23 cellular contexts compared by ENCODE assay signal in genomic region chr3:127881586-127881985, GRCh38. TPM values are rescaled to one million over a fixed set of nuclear protein-coding genes. Genes with fewer than 3 reads are reported as not detected.
DNase-seq lines count a peak whose midpoint lies in the region; ATAC-seq, FAIRE-seq and TF ChIP-seq lines count a peak whose summit lies in the region.
"Had no signal": no experiment of that assay in that cellular context is flagged by ENCODE, and none has a peak within 500 bp of the region (broad histone marks: within the 10 kb centered on the region; RNA-seq: fewer than 3 reads in every experiment).

No MANE protein-coding gene starts in this region.

- no peak for FAIRE-seq in HepG2 (lab: Jason Lieb, UNC)
- FAIRE-seq in K562 (lab: Jason Lieb, UNC) = no peak
- FAIRE-seq: D721Med, GM12892, GM18507 had no signal

- peaks cover 0 to 6% of the 10 kb centered on the region in 2 experiments; a peak in 1 of 5 replicates for H3K27me3 ChIP-seq in HepG2 (ENCODE audit: control insufficient read depth in 1 of 2, insufficient read depth in 2 of 2, low read length in 2 of 2)
- H3K27me3 ChIP-seq in right lobe of liver = no peaks in the 10 kb centered on the region
- peaks cover 0 to 4% of the 10 kb centered on the region in 2 experiments; a peak in 3 of 5 replicates for H3K27me3 ChIP-seq in K562 (ENCODE audit: control insufficient read depth in 2 of 2, insufficient read depth in 2 of 2, low read length in 2 of 2)
- H3K27me3 ChIP-seq in neural cell (ENCODE audit: insufficient read depth, low read depth, low read length) = no peaks in the 10 kb centered on the region
- H3K27me3 ChIP-seq: BE2C had no signal

- H3F3A ChIP-seq in neural cell (ENCODE audit: insufficient read depth, low read length, poor library complexity, severe bottlenecking) = no peaks in the 10 kb centered on the region

- BruUV-seq in HepG2 (replicated peaks; lab: Mats Ljungman, UMichigan) = no TSS peak
- no TSS peak for BruUV-seq in K562 (replicated peaks; lab: Mats Ljungman, UMichigan)

- no peaks in the 10 kb centered on the region for H3K9me2 ChIP-seq in neural cell (ENCODE audit: insufficient read depth, low read length)

- H4K20me1 ChIP-seq in HepG2 (ENCODE audit: insufficient read depth, low read length) = no peaks in the 10 kb centered on the region
- H4K20me1 ChIP-seq in K562 (replicated peaks; ENCODE audit: control insufficient read depth, insufficient read depth, low read length) = no peaks in the 10 kb centered on the region
- no peaks in the 10 kb centered on the region for H4K20me1 ChIP-seq in neural cell (ENCODE audit: insufficient read depth)

- DNase-seq in HepG2 (ENCODE audit: low spot score) = no peak
- no peak for DNase-seq in right lobe of liver
- no peak for DNase-seq in K562 (ENCODE audit: extremely low read depth in 1 of 4, low spot score in 3 of 4)
- DNase-seq in COLO668 (lab: John Stamatoyannopoulos, UW; ENCODE audit: unreplicated experiment) = no peak
- DNase-seq: ACHN; BE2C; C1 segment of cervical spinal cord; Caco-2; CD4-positive, CD25-positive, alpha-beta regulatory T cell; CD8-positive, alpha-beta memory T cell; DMS79; GDM1; H7; HFFc6 had no signal

- intact Hi-C loops in HepG2 (cut with micrococcal nuclease; ENCODE audit: unreplicated experiment) = no loop called here
- intact Hi-C loops in right lobe of liver (cut with DNase I) = no loop called here
- intact Hi-C loops in K562 (cut with micrococcal nuclease) = no loop called here

- H2AFZ ChIP-seq in HepG2 (ENCODE audit: low read length) (no peak overlapping the region), K562 (ENCODE audit: low read depth, low read length) (no peak overlapping the region), neural cell (ENCODE audit: low read depth, low read length) (no peak overlapping the region)
- H2AFZ ChIP-seq: GM23338 had no signal

- 23% methylated on average over 3 of the region's 3 CpGs for WGBS in HepG2 (ENCODE audit: low lambda C conversion rate)
- WGBS in right lobe of liver (ENCODE audit: insufficient coverage, low coverage, low lambda C conversion rate, missing lambda C conversion rate) = 82% methylated on average over 3 of the region's 3 CpGs
- 2% methylated on average over 3 of the region's 3 CpGs for WGBS in K562 (ENCODE audit: insufficient coverage, low coverage, missing lambda C conversion rate)

- TF ChIP-seq RAD21 in HepG2 (CRISPR knock-in tag; IDR thresholded peaks at IDR 0.05) = no peak
- no peak for TF ChIP-seq RAD21 in K562 (CRISPR knock-in tag; conservative IDR thresholded peaks at IDR 0.05 in 1 of 2, IDR thresholded peaks at IDR 0.05 in 1 of 2)
- no peak for TF ChIP-seq RAD21 in neural cell (conservative IDR thresholded peaks at IDR 0.05)

- no peak overlapping the region for H3K9ac ChIP-seq in HepG2 (ENCODE audit: insufficient read depth, low read depth, low read length)
- no peak overlapping the region for H3K9ac ChIP-seq in K562 (ENCODE audit: insufficient read depth in 1 of 2, low read depth in 2 of 2, low read length in 2 of 2)
- H3K9ac ChIP-seq in neural cell (ENCODE audit: low read length) = no peak overlapping the region

- no peaks in the 10 kb centered on the region for H3K9me1 ChIP-seq in K562 (ENCODE audit: control insufficient read depth, insufficient read depth, low read length)

- H3K4me3 ChIP-seq in HepG2 (replicated peaks in 1 of 3; ENCODE audit: insufficient read depth in 1 of 3, low read depth in 2 of 3, low read length in 3 of 3) (no peak overlapping the region), right lobe of liver (no peak overlapping the region), K562 (no peak overlapping the region), neural cell (ENCODE audit: low read length) (no peak overlapping the region)
- H3K4me3 ChIP-seq: GM23338 had no signal

- H3K79me2 ChIP-seq in HepG2 (ENCODE audit: insufficient read depth, low read length) (no peaks in the 10 kb centered on the region), K562 (ENCODE audit: control insufficient read depth, insufficient read depth, low read length) (no peaks in the 10 kb centered on the region), neural cell (replicated peaks; ENCODE audit: insufficient read depth, low read length) (no peaks in the 10 kb centered on the region)

- H3K9me3 ChIP-seq in HepG2 (ENCODE audit: low read length) (no peaks in the 10 kb centered on the region), right lobe of liver (no peaks in the 10 kb centered on the region), K562 (replicated peaks; ENCODE audit: control insufficient read depth, insufficient read depth, low read depth, low read length) (no peaks in the 10 kb centered on the region), neural cell (ENCODE audit: low read length) (no peaks in the 10 kb centered on the region)
- H3K9me3 ChIP-seq: BE2C, Caco-2 had no signal

- CTCF ChIA-PET in HepG2 (lab: Yijun Ruan, JAX; ENCODE audit: low intra/inter-chr PET ratio, low total read pairs) (no interaction called here), K562 (lab: Yijun Ruan, JAX; ENCODE audit: low intra/inter-chr PET ratio) (no interaction called here)

- TF ChIP-seq CTCF in HepG2 (CRISPR knock-in tag; IDR thresholded peaks at IDR 0.05) (no peak), right lobe of liver (IDR thresholded peaks at IDR 0.05) (no peak), K562 (IDR thresholded peaks at IDR 0.05 in 2 of 3, conservative IDR thresholded peaks at IDR 0.05 in 1 of 3; ENCODE audit: insufficient read depth in 2 of 3, low read depth in 1 of 3, low read length in 3 of 3) (no peak), neural cell (IDR thresholded peaks at IDR 0.05; ENCODE audit: poor library complexity, severe bottlenecking) (no peak)

- H3K4me2 ChIP-seq in HepG2 (ENCODE audit: low read depth, low read length) = no peak overlapping the region
- H3K4me2 ChIP-seq in K562 (ENCODE audit: insufficient read depth, low read length) = no peak overlapping the region
- H3K4me2 ChIP-seq in neural cell (ENCODE audit: low read length) = no peak overlapping the region
- H3K4me2 ChIP-seq: GM23338 had no signal

- ATAC-seq in HepG2 = no peak
- ATAC-seq in right lobe of liver = no peak
- no peak for ATAC-seq in K562
- ATAC-seq in GM21825 (IDR thresholded peaks at IDR 0.05; ENCODE audit: unreplicated experiment) = no peak
- ATAC-seq: GM23338, HCT116 had no signal

- in situ Hi-C loops in HepG2 (cut with HindIII; ENCODE audit: extremely low pct_ligation_motif_present, low pct_unique_long_range_greater_than_20kb) (no loop called here), K562 (cut with MboI) (no loop called here)

- no peak for TF ChIP-seq POLR2A in HepG2 (IDR thresholded peaks at IDR 0.05; ENCODE audit: insufficient read depth in 1 of 2, low read depth in 2 of 2, low read length in 2 of 2)
- TF ChIP-seq POLR2A in right lobe of liver (IDR thresholded peaks at IDR 0.05) = no peak
- TF ChIP-seq POLR2A in K562 (conservative IDR thresholded peaks at IDR 0.05) = no peak

- TF ChIP-seq EP300 in HepG2 (IDR thresholded peaks at IDR 0.05; ENCODE audit: low read depth in 2 of 2, low read length in 2 of 2) (no peak), HepG2 (CRISPR knock-in tag; IDR thresholded peaks at IDR 0.05; ENCODE audit: borderline replicate concordance) (no peak), K562 (IDR thresholded peaks at IDR 0.05; ENCODE audit: low read length) (no peak), neural cell (conservative IDR thresholded peaks at IDR 0.05; ENCODE audit: poor library complexity, severe bottlenecking) (no peak)

- H3K36me3 ChIP-seq in HepG2 (replicated peaks in 1 of 2; ENCODE audit: control insufficient read depth in 1 of 2, insufficient read depth in 2 of 2, low read length in 2 of 2) (no peaks in the 10 kb centered on the region), right lobe of liver (no peaks in the 10 kb centered on the region), K562 (ENCODE audit: control insufficient read depth, insufficient read depth, low read length) (no peaks in the 10 kb centered on the region), neural cell (ENCODE audit: insufficient read depth, low read length) (no peaks in the 10 kb centered on the region)
- H3K36me3 ChIP-seq: BE2C had no signal

- H3K27ac ChIP-seq in HepG2 (ENCODE audit: extremely low read length, insufficient read depth, low read length) = no peak overlapping the region
- no peak overlapping the region for H3K27ac ChIP-seq in right lobe of liver
- H3K27ac ChIP-seq in K562 (ENCODE audit: extremely low read depth, low read depth, low read length) = no peak overlapping the region
- H3K27ac ChIP-seq in neural cell (ENCODE audit: low read length) = peak overlapping the region; percentile 74

- POLR2A ChIA-PET in HepG2 (lab: Yijun Ruan, JAX) = no interaction called here
- POLR2A ChIA-PET in K562 (lab: Yijun Ruan, JAX) = no interaction called here

- no peaks in the 10 kb centered on the region for H3K4me1 ChIP-seq in HepG2 (ENCODE audit: insufficient read depth, low read length)
- no peaks in the 10 kb centered on the region for H3K4me1 ChIP-seq in right lobe of liver
- H3K4me1 ChIP-seq in K562 (replicated peaks in 1 of 2; ENCODE audit: control insufficient read depth in 2 of 2, insufficient read depth in 2 of 2, low read length in 2 of 2) = peaks cover 0 to 3% of the 10 kb centered on the region in 2 experiments; a peak in 2 of 5 replicates
- H3K4me1 ChIP-seq: BE2C, Caco-2 had no signal

RNA-seq across cellular contexts. Expression of gene KBTBD12, which starts 33.4 kb away (rescaled TPM):
- total RNA-seq in HepG2 (2016; rRNA removed; fragmentation: Illumina TruSeq; extraction: Trizol) = not detected in 2 replicates
- not detected in 2 replicates for total RNA-seq in HepG2 (2016; cell fraction: cytosol; rRNA removed; fragmentation: Illumina TruSeq; extraction: Trizol; ENCODE audit: low read depth)
- total RNA-seq in HepG2 (2016; cell fraction: insoluble cytoplasmic fraction; rRNA removed; fragmentation: Illumina TruSeq; extraction: Trizol) = not detected in 2 replicates
- total RNA-seq in HepG2 (2016; cell fraction: membrane; rRNA removed; fragmentation: Illumina TruSeq; extraction: Trizol) = not detected in 2 replicates
- total RNA-seq in HepG2 (2016; cell fraction: nucleus; rRNA removed; fragmentation: Illumina TruSeq; extraction: Trizol) = not detected in 2 replicates
- not detected in 2 replicates for polyA plus RNA-seq in HepG2 (2011; rRNA removed)
- not detected in 2 replicates for polyA plus RNA-seq in HepG2 (2011; cell fraction: cytosol; rRNA removed)
- not detected in 2 replicates for polyA plus RNA-seq in HepG2 (2011; cell fraction: nucleus; rRNA removed)
- not detected in 2 replicates for polyA plus RNA-seq in HepG2 (2012)
- polyA plus RNA-seq in HepG2 (2016; cell fraction: cytosol; fragmentation: Illumina TruSeq; extraction: Trizol; ENCODE audit: low read depth) = not detected in 2 replicates
- polyA plus RNA-seq in HepG2 (2016; cell fraction: insoluble cytoplasmic fraction; fragmentation: Illumina TruSeq; extraction: Trizol; ENCODE audit: low read depth) = not detected in 2 replicates
- not detected in 2 replicates for polyA plus RNA-seq in HepG2 (2016; cell fraction: membrane; fragmentation: Illumina TruSeq; extraction: Trizol; ENCODE audit: low read depth)
- polyA plus RNA-seq in HepG2 (2016; cell fraction: nucleus; fragmentation: Illumina TruSeq; extraction: Trizol; ENCODE audit: insufficient read depth, low read depth) = not detected in 2 replicates
- not detected in 2 replicates for polyA minus RNA-seq in HepG2 (2011; rRNA and poly(A)+ RNA removed; ENCODE audit: low replicate concordance)
- polyA minus RNA-seq in HepG2 (2011; cell fraction: cytosol; rRNA and poly(A)+ RNA removed) = not detected in 2 replicates
- not detected in 2 replicates for polyA minus RNA-seq in HepG2 (2011; cell fraction: nucleus; rRNA and poly(A)+ RNA removed)
- total RNA-seq in right lobe of liver = under 1 TPM in 1 of 6 experiments, not detected in 5; 0.22 TPM
- not detected in 2 replicates for total RNA-seq in K562 (2011; cell fraction: chromatin; rRNA removed; ENCODE audit: low replicate concordance)
- not detected in 2 replicates for total RNA-seq in K562 (2011; cell fraction: nucleolus; rRNA removed)
- not detected in 2 replicates for total RNA-seq in K562 (2011; cell fraction: nucleoplasm; rRNA removed)
- not detected in 2 replicates for total RNA-seq in K562 (2014; rRNA removed)
- total RNA-seq in K562 (2014; rRNA removed; fragmentation: Illumina TruSeq; extraction: Trizol) = not detected in 2 replicates
- not detected in 2 replicates for total RNA-seq in K562 (2015; rRNA removed; fragmentation: Illumina TruSeq; extraction: Trizol)
- not detected in 2 replicates for total RNA-seq in K562 (2021)
- polyA plus RNA-seq in K562 (2011; rRNA removed) = not detected in 2 replicates
- polyA plus RNA-seq in K562 (2011; cell fraction: cytosol; rRNA removed) = not detected in 2 replicates
- polyA plus RNA-seq in K562 (2011; cell fraction: nucleus; rRNA removed) = not detected in 2 replicates
- polyA plus RNA-seq in K562 (2012) = not detected in 2 replicates
- polyA plus RNA-seq in K562 (2014; fragmentation: Illumina TruSeq; extraction: Trizol) = not detected in 2 replicates
- polyA plus RNA-seq in K562 (2014; fragmentation: Nextera tagmentation; extraction: Ambion mirVana) = not detected
- polyA plus RNA-seq in K562 (2014; rRNA removed) = not detected in 2 replicates
- 0.06 TPM in 1 of 2 replicates, not detected in the other for polyA minus RNA-seq in K562 (2011; rRNA and poly(A)+ RNA removed)
- not detected in 2 replicates for polyA minus RNA-seq in K562 (2011; cell fraction: cytosol; rRNA and poly(A)+ RNA removed)
- not detected in 2 replicates for polyA minus RNA-seq in K562 (2011; cell fraction: nucleus; rRNA and poly(A)+ RNA removed)
- not detected in 2 replicates for polyA plus RNA-seq in neural cell
- not detected in 2 replicates for polyA minus RNA-seq in neural cell
- total RNA-seq: A172; Caco-2; CD4-positive, CD25-positive, alpha-beta regulatory T cell; CD8-positive, alpha-beta memory T cell; Daoy; H7; HFFc6 had no signal
- polyA plus RNA-seq: CD4-positive, CD25-positive, alpha-beta regulatory T cell; CD8-positive, alpha-beta memory T cell had no signal

RNA-seq across cellular contexts. Expression of gene MGLL, which starts 59.3 kb away (rescaled TPM):
- total RNA-seq in HepG2 (2016; rRNA removed; fragmentation: Illumina TruSeq; extraction: Trizol) (not detected in 2 replicates), right lobe of liver (100 to 1,000 TPM in 5 of 6 experiments, 10 to 100 TPM in 1; 97.0 to 168 (median 115) TPM), K562 (2014; rRNA removed) (0.32 TPM in 1 of 2 replicates, not detected in the other), K562 (2014; rRNA removed; fragmentation: Illumina TruSeq; extraction: Trizol) (not detected in 2 replicates), K562 (2015; rRNA removed; fragmentation: Illumina TruSeq; extraction: Trizol) (not detected in 2 replicates), K562 (2021) (0.18 and 0.60 TPM in 2 replicates)
- not detected in 2 replicates for total RNA-seq in HepG2 (2016; cell fraction: cytosol; rRNA removed; fragmentation: Illumina TruSeq; extraction: Trizol; ENCODE audit: low read depth)
- not detected in 2 replicates for total RNA-seq in HepG2 (2016; cell fraction: insoluble cytoplasmic fraction; rRNA removed; fragmentation: Illumina TruSeq; extraction: Trizol)
- total RNA-seq in HepG2 (2016; cell fraction: membrane; rRNA removed; fragmentation: Illumina TruSeq; extraction: Trizol) = not detected in 2 replicates
- total RNA-seq in HepG2 (2016; cell fraction: nucleus; rRNA removed; fragmentation: Illumina TruSeq; extraction: Trizol) = not detected in 2 replicates
- polyA plus RNA-seq in HepG2 (2011; rRNA removed) (not detected in 2 replicates), K562 (2011; rRNA removed) (not detected in 2 replicates), K562 (2014; fragmentation: Illumina TruSeq; extraction: Trizol) (not detected in 2 replicates), K562 (2014; fragmentation: Nextera tagmentation; extraction: Ambion mirVana) (not detected), K562 (2014; rRNA removed) (0.12 TPM in 1 of 2 replicates, not detected in the other), neural cell (2.0 and 3.7 TPM in 2 replicates)
- 0.08 TPM in 1 of 2 replicates, not detected in the other for polyA plus RNA-seq in HepG2 (2011; cell fraction: cytosol; rRNA removed)
- polyA plus RNA-seq in HepG2 (2011; cell fraction: nucleus; rRNA removed) = 0.09 TPM in 1 of 2 replicates, not detected in the other
- polyA plus RNA-seq in HepG2 (2012) = 0.04 TPM in 1 of 2 replicates, not detected in the other
- polyA plus RNA-seq in HepG2 (2016; cell fraction: cytosol; fragmentation: Illumina TruSeq; extraction: Trizol; ENCODE audit: low read depth) = not detected in 2 replicates
- polyA plus RNA-seq in HepG2 (2016; cell fraction: insoluble cytoplasmic fraction; fragmentation: Illumina TruSeq; extraction: Trizol; ENCODE audit: low read depth) = not detected in 2 replicates
- polyA plus RNA-seq in HepG2 (2016; cell fraction: membrane; fragmentation: Illumina TruSeq; extraction: Trizol; ENCODE audit: low read depth) = not detected in 2 replicates
- not detected in 2 replicates for polyA plus RNA-seq in HepG2 (2016; cell fraction: nucleus; fragmentation: Illumina TruSeq; extraction: Trizol; ENCODE audit: insufficient read depth, low read depth)
- 47.9 TPM in 1 of 2 replicates, not detected in the other for polyA minus RNA-seq in HepG2 (2011; rRNA and poly(A)+ RNA removed; ENCODE audit: low replicate concordance)
- 0.26 TPM in 1 of 2 replicates, not detected in the other for polyA minus RNA-seq in HepG2 (2011; cell fraction: cytosol; rRNA and poly(A)+ RNA removed)
- polyA minus RNA-seq in HepG2 (2011; cell fraction: nucleus; rRNA and poly(A)+ RNA removed) = 0.12 and 0.52 TPM in 2 replicates
- total RNA-seq in K562 (2011; cell fraction: chromatin; rRNA removed; ENCODE audit: low replicate concordance) = not detected in 2 replicates
- total RNA-seq in K562 (2011; cell fraction: nucleolus; rRNA removed) = 0.13 TPM in 1 of 2 replicates, not detected in the other
- 0.61 TPM in 1 of 2 replicates, not detected in the other for total RNA-seq in K562 (2011; cell fraction: nucleoplasm; rRNA removed)
- polyA plus RNA-seq in K562 (2011; cell fraction: cytosol; rRNA removed) = not detected in 2 replicates
- polyA plus RNA-seq in K562 (2011; cell fraction: nucleus; rRNA removed) = not detected in 2 replicates
- 0.09 TPM in 1 of 2 replicates, not detected in the other for polyA plus RNA-seq in K562 (2012)
- not detected in 2 replicates for polyA minus RNA-seq in K562 (2011; rRNA and poly(A)+ RNA removed)
- polyA minus RNA-seq in K562 (2011; cell fraction: cytosol; rRNA and poly(A)+ RNA removed) = not detected in 2 replicates
- 0.13 and 0.33 TPM in 2 replicates for polyA minus RNA-seq in K562 (2011; cell fraction: nucleus; rRNA and poly(A)+ RNA removed)
- polyA minus RNA-seq in neural cell = 1.5 and 2.7 TPM in 2 replicates

Comparison
In these comparisons a context has a peak if more than half of its experiments do, and no peak if none do; other contexts are left out.
1. RNA of gene MGLL, which starts 59.3 kb away (total RNA-seq): 97.0 to 168 TPM in right lobe of liver; 0.13 to 0.61 TPM in K562 and not detected in HepG2; every median in the first group is over 10 times any median in the second.
2. Of the 241 proteins assayed by ChIP-seq in both HepG2 and K562: peak only in HepG2: MAFK; only in K562: none; in both: none; in neither: 240.